ENCODE assay signal across 13 cellular contexts in the genomic region with DNA sequence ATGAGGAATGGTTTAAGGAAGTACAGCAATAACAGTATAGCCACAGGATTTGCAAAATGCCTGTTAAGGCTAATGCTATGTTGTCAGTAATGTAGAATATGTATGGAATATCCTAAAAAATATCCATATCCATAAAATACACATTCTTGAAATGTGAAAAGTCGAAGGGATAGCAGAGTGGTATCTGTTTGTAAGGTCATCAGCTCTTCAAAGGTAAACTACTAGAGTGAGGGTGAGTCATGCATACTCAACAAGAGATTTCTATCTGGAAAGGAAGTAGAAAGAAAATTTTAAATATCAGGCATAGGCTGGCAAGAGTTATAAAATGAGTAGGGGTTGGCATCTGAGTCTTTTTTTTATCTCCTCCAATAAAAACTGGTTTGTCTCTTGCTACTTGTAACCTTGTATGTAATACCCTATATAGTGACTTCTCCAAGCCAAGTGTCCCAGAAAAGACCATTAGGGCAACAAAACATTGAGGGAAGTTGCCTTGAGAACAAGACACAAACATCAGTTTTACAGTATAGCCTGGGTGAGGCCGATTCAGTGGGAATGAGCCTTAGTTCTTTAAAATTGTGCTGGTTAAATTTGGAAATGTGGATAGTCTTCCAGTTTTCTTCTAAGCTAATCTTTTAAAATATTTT.
"Had no signal": no experiment of that assay in that cellular context is flagged by ENCODE, and none has a peak within 500 bp of the region (broad histone marks: within the 10 kb centered on the region; RNA-seq: fewer than 3 reads in every experiment).

No MANE protein-coding gene starts in this region.

- H3K27me3 ChIP-seq: ascending aorta, neutrophil, thyroid gland, vagina had no signal

- H3K9me3 ChIP-seq: ascending aorta, neutrophil, thyroid gland, vagina had no signal

- DNase-seq: activated CD4-positive, alpha-beta T cell treated with anti-CD3 and anti-CD28 coated beads for 4 hours; activated CD8-positive, alpha-beta memory T cell treated with anti-CD3 and anti-CD28 coated beads, Interleukin-2, amount 50 U/mL, for 4 hours; activated CD8-positive, alpha-beta T cell treated with anti-CD3 and anti-CD28 coated beads for 36 hours; hypothalamus; kidney glomerular epithelial cell; naive thymus-derived CD8-positive, alpha-beta T cell; small intestine; thyroid gland; WERI-Rb-1 had no signal

- H3K4me3 ChIP-seq: ascending aorta, thyroid gland, vagina had no signal

- H3K4me1 ChIP-seq: ascending aorta, thyroid gland, vagina had no signal

- H3K27ac ChIP-seq: ascending aorta, epithelial cell of prostate, neutrophil, thyroid gland, vagina, WERI-Rb-1 had no signal

- H3K36me3 ChIP-seq: ascending aorta, neutrophil, thyroid gland, vagina, WERI-Rb-1 had no signal
